ENCODE assay signal across 8 cellular contexts in the genomic region with DNA sequence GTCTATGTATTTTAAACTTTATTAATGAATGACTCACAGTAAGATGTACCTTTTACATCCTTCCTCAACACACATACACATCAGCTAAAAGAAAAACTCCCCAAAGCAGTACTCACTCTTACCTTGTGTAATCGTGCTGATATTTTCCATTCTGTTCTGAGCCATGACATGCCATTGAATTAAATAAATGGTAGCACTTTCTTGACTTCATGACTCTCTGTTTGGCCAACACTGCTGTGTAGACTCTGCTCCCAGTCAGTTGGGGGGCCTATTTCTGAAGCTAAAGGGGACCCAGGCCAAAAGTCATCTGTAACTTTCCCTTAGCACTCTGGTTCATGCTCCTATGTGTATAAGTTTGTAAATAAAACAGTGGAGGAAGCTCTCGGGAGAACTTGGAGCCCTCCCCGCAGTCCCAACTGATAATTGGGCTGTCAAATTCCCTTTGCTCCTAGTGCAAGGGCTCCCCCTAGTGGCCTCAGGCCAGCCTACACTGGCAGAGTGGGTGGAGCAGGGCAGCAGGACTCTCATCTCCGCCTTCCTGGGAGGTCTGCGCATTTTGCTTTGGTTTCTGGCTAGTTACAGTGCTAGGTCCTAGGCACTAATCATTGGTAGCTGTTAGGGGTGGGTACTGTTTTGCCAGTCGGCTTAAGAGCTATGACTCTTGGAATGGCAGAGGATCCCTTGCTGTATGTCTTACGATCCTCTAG.
DNase-seq lines count a peak whose midpoint lies in the region; ATAC-seq and TF ChIP-seq lines count a peak whose summit lies in the region.

No MANE protein-coding gene starts in this region.

- DNase-seq in AG10803 (ENCODE audit: low read depth) (peak; percentile 73), NCI-H2196 (lab: John Stamatoyannopoulos, UW; ENCODE audit: unreplicated experiment) (peak; percentile 87), cerebellar cortex (ENCODE audit: low spot score) (peak; percentile 63), left kidney (ENCODE audit: low read depth, low spot score) (peak; percentile 87)
- peak; percentile 64 to 86 for DNase-seq in stimulated activated CD4-positive, alpha-beta T cell treated with anti-CD3 and anti-CD28 coated beads, Interleukin-4, amount 100 ng/mL, for 48 hours (ENCODE audit: low read depth in 2 of 2)

- no peak overlapping the region for H3K4me3 ChIP-seq in AG10803 (ENCODE audit: low read length)

- ATAC-seq in GM18867 (IDR thresholded peaks at IDR 0.05; ENCODE audit: unreplicated experiment) (peak; percentile 81), HG03097 (IDR thresholded peaks at IDR 0.05; ENCODE audit: low FRiP score, unreplicated experiment) (peak; percentile 65)
- peak; percentile 45 to 53 for ATAC-seq in activated CD4-positive, CD25-positive, alpha-beta regulatory T cell treated with anti-CD3 and anti-CD28 coated beads, Interleukin-2, amount 50 U/mL, for 24 hours

- peak; percentile 97 for TF ChIP-seq CTCF in AG10803 (conservative IDR thresholded peaks at IDR 0.05; ENCODE audit: low read length)
